Comparison of ENCODE assay signal across 24 cellular contexts in genomic region chr4:138329506-138330070, GRCh38.
A peak's percentile ranks its signal among the peaks of the same experiment; 100 is the strongest.
DNase-seq lines count a peak whose midpoint lies in the region; ATAC-seq, FAIRE-seq and TF ChIP-seq lines count a peak whose summit lies in the region.
"Had no signal": no experiment of that assay in that cellular context is flagged by ENCODE, and none has a peak within 500 bp of the region (broad histone marks: within the 10 kb centered on the region; RNA-seq: fewer than 3 reads in every experiment).

No MANE protein-coding gene starts in this region.

- no peaks in the 10 kb centered on the region for H3K9me1 ChIP-seq in keratinocyte (ENCODE audit: control insufficient read depth, extremely low read depth, insufficient read depth, low read length)

- H3K27ac ChIP-seq in keratinocyte (ENCODE audit: control insufficient read depth, insufficient read depth, low read length), result no peak overlapping the region
- H3K27ac ChIP-seq: BLaER1, GM23248 had no signal

- H3K36me3 ChIP-seq in keratinocyte (ENCODE audit: control insufficient read depth in 2 of 2, extremely low read depth in 1 of 2, insufficient read depth in 2 of 2, low read length in 2 of 2), result no peaks in the 10 kb centered on the region
- H3K36me3 ChIP-seq: BLaER1, HAP-1 had no signal

- TF ChIP-seq CTCF in natural killer cell (IDR thresholded peaks at IDR 0.05) (no peak), WTC11 (IDR thresholded peaks at IDR 0.05) (no peak), keratinocyte (optimal IDR thresholded peaks at IDR 0.05 in 1 of 3, IDR thresholded peaks at IDR 0.05 in 1 of 3, conservative IDR thresholded peaks at IDR 0.05 in 1 of 3; ENCODE audit: extremely low read depth in 1 of 3, insufficient read depth in 2 of 3, low read length in 3 of 3) (no peak)

- H3K27me3 ChIP-seq in keratinocyte (ENCODE audit: control insufficient read depth, extremely low read depth, insufficient read depth, low read length), result no peaks in the 10 kb centered on the region
- H3K27me3 ChIP-seq: BLaER1 had no signal

- dilution Hi-C loops in keratinocyte (cut with MboI; ENCODE audit: extremely low pct_ligation_motif_present, low sequenced_read_pairs), result no loop called here

- H3K36me3 Mint-ChIP-seq in natural killer cell treated with Interleukin-12 subunit alpha and Interleukin-12 subunit beta and Interleukin-15 and Interleukin-18, amount 100 ng/mL, for 72 hours, result peaks cover 6% of the 10 kb centered on the region
- H3K36me3 Mint-ChIP-seq in natural killer cell, result no peaks in the 10 kb centered on the region
- H3K36me3 Mint-ChIP-seq in WTC11, result peaks cover 4% of the 10 kb centered on the region; the same call in 1 of the 2 replicates
- no peaks in the 10 kb centered on the region for H3K36me3 Mint-ChIP-seq in activated T-helper 2 cell treated with anti-CD3 and anti-CD28 coated beads, Interferon-gamma antibody, Interleukin-2, Interleukin-4, amounts not matched to agents 10 μg/mL and 5 μg/mL and 100 μg/mL, durations not matched to agents 14 hours and 24 hours and 36 hours (ENCODE audit: low read depth)
- H3K36me3 Mint-ChIP-seq: CD8-positive, alpha-beta memory T cell had no signal

- no peak overlapping the region for H3K4me2 ChIP-seq in keratinocyte (ENCODE audit: control insufficient read depth, extremely low read depth, insufficient read depth, low read depth, low read length)
- H3K4me2 ChIP-seq: BLaER1, SK-N-SH had no signal

- intact Hi-C loops in natural killer cell (cut with micrococcal nuclease), result no loop called here
- intact Hi-C loops in activated T-helper 2 cell treated with anti-CD3 and anti-CD28 coated beads, Interferon-gamma antibody, Interleukin-2, Interleukin-4, amounts not matched to agents 10 μg/mL and 5 μg/mL and 100 μg/mL, durations not matched to agents 14 hours and 24 hours and 36 hours (cut with micrococcal nuclease), result no loop called here

- no peaks in the 10 kb centered on the region for H3K4me1 ChIP-seq in keratinocyte (ENCODE audit: control insufficient read depth, extremely low read depth, insufficient read depth, low read length)
- H3K4me1 ChIP-seq: BLaER1, HAP-1 had no signal

- H2AFZ ChIP-seq in keratinocyte (ENCODE audit: control insufficient read depth, low read length), result peak overlapping the region; percentile 65
- H2AFZ ChIP-seq: GM23248 had no signal

- CTCF ChIA-PET in WTC11 (lab: Charles Lee), result interaction anchor here (0.6 kb wide), 1 partner anchor 541 kb away, joined by 3 read pairs; no protein-coding TSS in a partner anchor

- H3K9me3 ChIP-seq in keratinocyte (ENCODE audit: control insufficient read depth, low read depth, low read length), result no peaks in the 10 kb centered on the region
- H3K9me3 ChIP-seq: HAP-1, SK-N-SH had no signal

- no peak for DNase-seq in natural killer cell treated with Interleukin-12 subunit alpha and Interleukin-12 subunit beta and Interleukin-15 and Interleukin-18, amount 100 ng/mL, for 72 hours (ENCODE audit: low spot score)
- DNase-seq in natural killer cell (no peak), WTC11 (ENCODE audit: low spot score) (no peak), keratinocyte (ENCODE audit: low read depth, low spot score) (no peak), NCI-H1105 treated with DMSO at 0.1 percent for 48 hours (lab: John Stamatoyannopoulos, UW) (no peak), COLO829 (ENCODE audit: low spot score) (no peak)
- DNase-seq in stimulated activated naive CD4-positive, alpha-beta T cell treated with Interleukin-2 at 50 U/mL for 16 hours (lab: John Stamatoyannopoulos, UW), result no peak
- DNase-seq in activated T-helper 2 cell treated with anti-CD3 and anti-CD28 coated beads, Interferon-gamma antibody, Interleukin-2, Interleukin-4, amounts not matched to agents 10 μg/mL and 5 μg/mL and 100 μg/mL, durations not matched to agents 14 hours and 24 hours and 36 hours (ENCODE audit: low spot score), result no peak
- DNase-seq: CD8-positive, alpha-beta memory T cell; DND-41; GM23248; MM.1S; NCI-H1092; NCI-H146; NCI-H2029 treated with DMSO at 0.1 percent for 48 hours; NCI-H2171; NCI-H69; OCI-M1; SHP77; SK-N-SH had no signal

- no peaks in the 10 kb centered on the region for H4K20me1 ChIP-seq in keratinocyte (ENCODE audit: control insufficient read depth, extremely low read depth, insufficient read depth, low read length)
- H4K20me1 ChIP-seq: BLaER1 had no signal

- H3K4me1 Mint-ChIP-seq in natural killer cell treated with Interleukin-12 subunit alpha and Interleukin-12 subunit beta and Interleukin-15 and Interleukin-18, amount 100 ng/mL, for 72 hours (ENCODE audit: low read depth in 2 of 2), result no peaks in the 10 kb centered on the region
- no peaks in the 10 kb centered on the region for H3K4me1 Mint-ChIP-seq in natural killer cell
- H3K4me1 Mint-ChIP-seq in WTC11, result peaks cover 13% of the 10 kb centered on the region
- H3K4me1 Mint-ChIP-seq in activated T-helper 2 cell treated with anti-CD3 and anti-CD28 coated beads, Interferon-gamma antibody, Interleukin-2, Interleukin-4, amounts not matched to agents 10 μg/mL and 5 μg/mL and 100 μg/mL, durations not matched to agents 14 hours and 24 hours and 36 hours (ENCODE audit: low read depth), result no peaks in the 10 kb centered on the region
- H3K4me1 Mint-ChIP-seq: CD8-positive, alpha-beta memory T cell had no signal

- no peak for FAIRE-seq in keratinocyte (lab: Jason Lieb, UNC)
- FAIRE-seq: A204.1, G401.6 had no signal

- no peak overlapping the region for H3K4me3 ChIP-seq in keratinocyte (ENCODE audit: control insufficient read depth in 2 of 3, extremely low read depth in 1 of 3, insufficient read depth in 2 of 3, low read depth in 1 of 3, low read length in 3 of 3)
- H3K4me3 ChIP-seq: BLaER1, GM23248, HAP-1 had no signal

- POLR2A ChIA-PET in WTC11 (lab: Charles Lee), result no interaction called here

- H3K27me3 Mint-ChIP-seq in natural killer cell treated with Interleukin-12 subunit alpha and Interleukin-12 subunit beta and Interleukin-15 and Interleukin-18, amount 100 ng/mL, for 72 hours, result no peaks in the 10 kb centered on the region
- H3K27me3 Mint-ChIP-seq in natural killer cell (ENCODE audit: low read depth in 2 of 2), result no peaks in the 10 kb centered on the region
- H3K27me3 Mint-ChIP-seq in WTC11 (ENCODE audit: low read depth), result peaks cover 2% of the 10 kb centered on the region; the same call in 1 of the 2 replicates
- no peaks in the 10 kb centered on the region for H3K27me3 Mint-ChIP-seq in activated T-helper 2 cell treated with anti-CD3 and anti-CD28 coated beads, Interferon-gamma antibody, Interleukin-2, Interleukin-4, amounts not matched to agents 10 μg/mL and 5 μg/mL and 100 μg/mL, durations not matched to agents 14 hours and 24 hours and 36 hours (ENCODE audit: low read depth)
- H3K27me3 Mint-ChIP-seq: CD8-positive, alpha-beta memory T cell had no signal

- no peak overlapping the region for H3K4me3 Mint-ChIP-seq in natural killer cell treated with Interleukin-12 subunit alpha and Interleukin-12 subunit beta and Interleukin-15 and Interleukin-18, amount 100 ng/mL, for 72 hours
- H3K4me3 Mint-ChIP-seq in natural killer cell, result no peak overlapping the region
- H3K4me3 Mint-ChIP-seq in WTC11, result no peak overlapping the region
- H3K4me3 Mint-ChIP-seq in activated T-helper 2 cell treated with anti-CD3 and anti-CD28 coated beads, Interferon-gamma antibody, Interleukin-2, Interleukin-4, amounts not matched to agents 10 μg/mL and 5 μg/mL and 100 μg/mL, durations not matched to agents 14 hours and 24 hours and 36 hours (ENCODE audit: low read depth), result no peak overlapping the region
- H3K4me3 Mint-ChIP-seq: CD8-positive, alpha-beta memory T cell had no signal

- peak overlapping the region in 1 of 2 donors; percentile 3 for H3K27ac Mint-ChIP-seq in natural killer cell treated with Interleukin-12 subunit alpha and Interleukin-12 subunit beta and Interleukin-15 and Interleukin-18, amount 100 ng/mL, for 72 hours
- H3K27ac Mint-ChIP-seq in natural killer cell, result no peak overlapping the region
- no peak overlapping the region for H3K27ac Mint-ChIP-seq in WTC11
- no peak overlapping the region for H3K27ac Mint-ChIP-seq in activated T-helper 2 cell treated with anti-CD3 and anti-CD28 coated beads, Interferon-gamma antibody, Interleukin-2, Interleukin-4, amounts not matched to agents 10 μg/mL and 5 μg/mL and 100 μg/mL, durations not matched to agents 14 hours and 24 hours and 36 hours
- H3K27ac Mint-ChIP-seq: CD8-positive, alpha-beta memory T cell had no signal

- ATAC-seq in natural killer cell treated with Interleukin-12 subunit alpha and Interleukin-12 subunit beta and Interleukin-15 and Interleukin-18, amount 100 ng/mL, for 72 hours, result peak; percentile 17 to 43
- ATAC-seq in natural killer cell (no peak), WTC11 (0 out of 2 replicates have a peak, but pooled peaks have one; percentile 20)

- no peak overlapping the region for H3K9ac ChIP-seq in keratinocyte (ENCODE audit: control insufficient read depth, extremely low read depth, insufficient read depth, low read length)
- H3K9ac ChIP-seq: BLaER1, GM23248, SK-N-SH had no signal

- no peaks in the 10 kb centered on the region for H3K79me2 ChIP-seq in keratinocyte (ENCODE audit: control insufficient read depth, insufficient read depth, low read length)

- H3K9me3 Mint-ChIP-seq in natural killer cell treated with Interleukin-12 subunit alpha and Interleukin-12 subunit beta and Interleukin-15 and Interleukin-18, amount 100 ng/mL, for 72 hours, result peaks cover 8% of the 10 kb centered on the region
- H3K9me3 Mint-ChIP-seq in natural killer cell, result peaks cover 3 to 11% of the 10 kb centered on the region in 2 donors
- H3K9me3 Mint-ChIP-seq in WTC11, result peaks cover 26% of the 10 kb centered on the region
- no peaks in the 10 kb centered on the region for H3K9me3 Mint-ChIP-seq in activated T-helper 2 cell treated with anti-CD3 and anti-CD28 coated beads, Interferon-gamma antibody, Interleukin-2, Interleukin-4, amounts not matched to agents 10 μg/mL and 5 μg/mL and 100 μg/mL, durations not matched to agents 14 hours and 24 hours and 36 hours

TF ChIP-seq in WTC11, 78 proteins besides CTCF, POLR2A, EP300 and RAD21 (continues in another document):
- no peak for TF ChIP-seq GABPB1 (CRISPR knock-in tag; IDR thresholded peaks at IDR 0.05)
- TF ChIP-seq ZNF121 (CRISPR knock-in tag; IDR thresholded peaks at IDR 0.05), result no peak
- TF ChIP-seq, protein P1, sequence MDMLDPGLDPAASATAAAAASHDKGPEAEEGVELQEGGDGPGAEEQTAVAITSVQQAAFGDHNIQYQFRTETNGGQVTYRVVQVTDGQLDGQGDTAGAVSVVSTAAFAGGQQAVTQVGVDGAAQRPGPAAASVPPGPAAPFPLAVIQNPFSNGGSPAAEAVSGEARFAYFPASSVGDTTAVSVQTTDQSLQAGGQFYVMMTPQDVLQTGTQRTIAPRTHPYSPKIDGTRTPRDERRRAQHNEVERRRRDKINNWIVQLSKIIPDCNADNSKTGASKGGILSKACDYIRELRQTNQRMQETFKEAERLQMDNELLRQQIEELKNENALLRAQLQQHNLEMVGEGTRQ (CRISPR knock-in tag; IDR thresholded peaks at IDR 0.05), result no peak

Comparison
In these comparisons a context has a peak if more than half of its experiments do, and no peak if none do; other contexts are left out.
1. ATAC-seq: peak in natural killer cell treated with Interleukin-12 subunit alpha and Interleukin-12 subunit beta and Interleukin-15 and Interleukin-18, amount 100 ng/mL, for 72 hours (2 of 2) and WTC11 (single experiment); none in natural killer cell (0 of 3).